1 cellular context compared by ENCODE assay signal in the genomic region with DNA sequence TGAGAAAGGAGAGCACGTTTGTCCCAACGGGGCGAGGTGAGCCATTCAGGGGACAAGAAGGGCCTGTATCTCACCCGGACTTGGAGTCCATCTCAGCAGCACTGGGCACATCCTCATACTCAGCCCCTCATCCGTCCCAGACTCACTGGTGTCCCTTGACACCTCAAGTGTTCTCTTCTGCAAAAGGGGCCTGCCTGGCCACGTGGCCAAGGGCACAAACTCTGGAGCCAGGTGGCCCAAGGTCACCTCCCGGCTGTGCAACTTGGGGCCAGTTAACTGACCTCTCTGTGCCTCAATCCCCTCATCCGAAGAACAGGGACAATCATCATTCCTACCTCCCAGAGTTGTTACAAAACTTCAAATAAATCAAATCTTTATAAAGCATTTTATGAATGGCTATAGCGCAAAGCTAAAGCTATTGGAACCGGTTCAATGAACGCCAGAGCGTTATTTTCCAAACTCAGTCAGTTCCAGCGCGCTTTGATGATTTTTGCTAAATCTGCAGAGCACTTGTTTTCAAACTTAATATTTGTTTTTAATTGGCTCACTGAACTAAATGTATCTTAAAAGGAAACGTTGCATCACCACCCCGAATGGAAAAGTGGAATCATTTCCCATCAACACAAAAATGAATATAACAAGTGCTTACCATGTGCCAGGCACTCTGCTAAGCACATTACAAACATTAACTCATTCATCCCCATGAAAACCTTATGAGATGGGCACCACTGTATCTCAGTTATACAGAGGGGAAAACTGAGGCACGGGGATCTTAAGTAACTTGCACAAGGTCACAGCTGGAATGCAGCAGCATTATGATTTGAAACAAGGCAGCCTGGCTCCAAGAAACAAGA.
TF ChIP-seq lines count a peak whose summit lies in the region.

No MANE protein-coding gene starts in this region.

TF ChIP-seq in IMR-90, 13 proteins besides CTCF, POLR2A, EP300 and RAD21 (continued from another document):
- TF ChIP-seq RCOR1 (IDR thresholded peaks at IDR 0.05; ENCODE audit: insufficient replicate concordance, low read length) (no peak), NFE2L2 (IDR thresholded peaks at IDR 0.05; ENCODE audit: low read depth, low read length) (no peak), MAFK (IDR thresholded peaks at IDR 0.05; ENCODE audit: low read depth, low read length) (no peak), SMC3 (IDR thresholded peaks at IDR 0.05; ENCODE audit: low read depth, low read length) (no peak)
